Comparison of ENCODE assay signal across 12 cellular contexts in genomic region chr5:123455640-123456039, GRCh38. TPM values are rescaled to one million over a fixed set of nuclear protein-coding genes. Genes with fewer than 3 reads are reported as not detected.
DNase-seq lines count a peak whose midpoint lies in the region; ATAC-seq and TF ChIP-seq lines count a peak whose summit lies in the region.
"Had no signal": no experiment of that assay in that cellular context is flagged by ENCODE, and none has a peak within 500 bp of the region (broad histone marks: within the 10 kb centered on the region; RNA-seq: fewer than 3 reads in every experiment).

No MANE protein-coding gene starts in this region.

- DNase-seq in colonic mucosa, result no peak
- no peak for DNase-seq in anterior cingulate cortex (lab: John Stamatoyannopoulos, UW)
- DNase-seq in activated naive CD4-positive, alpha-beta T cell treated with anti-CD3 and anti-CD28 coated beads, Interleukin-2, amount 50 U/mL, for 16 hours, result no peak
- no peak for DNase-seq in ecto neural progenitor cell (ENCODE audit: low spot score)
- DNase-seq in COLO668 (lab: John Stamatoyannopoulos, UW; ENCODE audit: unreplicated experiment), result no peak
- DNase-seq: activated CD4-positive, alpha-beta memory T cell treated with anti-CD3 and anti-CD28 coated beads for 36 hours; GF-D8; left ventricle myocardium superior; stimulated activated CD4-positive, alpha-beta T cell treated with anti-CD3 and anti-CD28 coated beads, Interleukin-4, amount 100 ng/mL, for 24 hours had no signal

- TF ChIP-seq CTCF in colonic mucosa (IDR thresholded peaks at IDR 0.05), result no peak

- no peak overlapping the region for H3K9ac ChIP-seq in colonic mucosa (ENCODE audit: low read depth in 2 of 2, low read length in 2 of 2)

- intact Hi-C loops in colonic mucosa (cut with DNase I), result no loop called here

- H3K4me1 ChIP-seq in colonic mucosa, result no peaks in the 10 kb centered on the region

- no peaks in the 10 kb centered on the region for H3K9me3 ChIP-seq in colonic mucosa

- no peaks in the 10 kb centered on the region for H3K27me3 ChIP-seq in colonic mucosa

- ATAC-seq in GM18520 (IDR thresholded peaks at IDR 0.05; ENCODE audit: unreplicated experiment) (peak; percentile 84), GM21786 (IDR thresholded peaks at IDR 0.05; ENCODE audit: unreplicated experiment) (peak; percentile 88), HG03469 (IDR thresholded peaks at IDR 0.05; ENCODE audit: unreplicated experiment) (peak; percentile 70)

- H3K4me3 ChIP-seq in colonic mucosa, result no peak overlapping the region

- no peaks in the 10 kb centered on the region for H3K36me3 ChIP-seq in colonic mucosa

- H3K27ac ChIP-seq in colonic mucosa, result peak overlapping the region; percentile 43

RNA-seq across cellular contexts. Expression of gene CEP120, which starts 32.4 kb away (rescaled TPM):
- 10 to 100 TPM; 11.7 to 18.2 TPM for total RNA-seq in colonic mucosa

RNA-seq across cellular contexts. Expression of gene CSNK1G3, which starts 56.3 kb away (rescaled TPM):
- 10 to 100 TPM; 55.5 to 78.3 TPM for total RNA-seq in colonic mucosa
